Comparison of ENCODE assay signal across 8 cellular contexts in genomic region chr1:27233677-27234053, GRCh38. TPM values are rescaled to one million over a fixed set of nuclear protein-coding genes. Genes with fewer than 3 reads are reported as not detected.
A peak's percentile ranks its signal among the peaks of the same experiment; 100 is the strongest.
DNase-seq lines count a peak whose midpoint lies in the region; ATAC-seq and TF ChIP-seq lines count a peak whose summit lies in the region.

No MANE protein-coding gene starts in this region.

- POLR2A ChIA-PET in RWPE1 (lab: Yijun Ruan, JAX; ENCODE audit: low non-redundant PET): interaction anchor here (0.6 kb wide), 1 partner anchor 222 kb away, joined by 5 read pairs; no protein-coding TSS in a partner anchor

- H3K27me3 ChIP-seq in duodenal mucosa (ENCODE audit: control insufficient read depth in 1 of 2, insufficient read depth in 2 of 2, low read length in 2 of 2): no peaks in the 10 kb centered on the region

- H3K27me3 Mint-ChIP-seq in neural crest cell (ENCODE audit: low read depth): no peaks in the 10 kb centered on the region

- TF ChIP-seq CTCF in RWPE1 (conservative IDR thresholded peaks at IDR 0.05; ENCODE audit: low read depth): no peak
- no peak for TF ChIP-seq CTCF in neural crest cell (conservative IDR thresholded peaks at IDR 0.05)

- H3K36me3 Mint-ChIP-seq in neural crest cell (ENCODE audit: low read depth): no peaks in the 10 kb centered on the region

- peak overlapping the region in 1 of 2 donors; percentile 57 for H3K9ac ChIP-seq in duodenal mucosa (ENCODE audit: low read depth in 1 of 2, low read length in 2 of 2)

- H3K4me3 Mint-ChIP-seq in neural crest cell: peak overlapping the region; percentile 94

- DNase-seq in DMS53 (lab: John Stamatoyannopoulos, UW): peak; percentile 62
- no peak for DNase-seq in DMS53 treated with DMSO at 0.1 percent for 48 hours (lab: John Stamatoyannopoulos, UW; ENCODE audit: unreplicated experiment)
- DNase-seq in RWPE1 (ENCODE audit: low spot score): no peak
- DNase-seq in neural crest cell (ENCODE audit: low read depth, low spot score): no peak
- no peak for DNase-seq in D341Med (ENCODE audit: low spot score)
- DNase-seq in occipital lobe (lab: John Stamatoyannopoulos, UW): no peak

- no peaks in the 10 kb centered on the region for H3K9me3 ChIP-seq in duodenal mucosa (ENCODE audit: control insufficient read depth in 1 of 2, low read length in 2 of 2)

- no peaks in the 10 kb centered on the region for H3K9me3 Mint-ChIP-seq in neural crest cell

- H3K4me1 Mint-ChIP-seq in neural crest cell: peaks cover 23% of the 10 kb centered on the region

- CTCF ChIA-PET in RWPE1 (lab: Yijun Ruan, JAX): interaction anchor here (0.6 to 0.8 kb wide), 3 partner anchors 13 to 189 kb away, joined by 3 read pairs; no protein-coding TSS in a partner anchor

- H3K27ac Mint-ChIP-seq in neural crest cell (ENCODE audit: unreplicated experiment): peak overlapping the region; percentile 91

- no peaks in the 10 kb centered on the region for H3K36me3 ChIP-seq in duodenal mucosa (ENCODE audit: control insufficient read depth in 1 of 2, insufficient read depth in 2 of 2, low read length in 2 of 2)

- H3K4me3 ChIP-seq in duodenal mucosa (ENCODE audit: low read depth in 1 of 2, low read length in 2 of 2): peak overlapping the region; percentile 63

- ATAC-seq in HG02759 (IDR thresholded peaks at IDR 0.05; ENCODE audit: unreplicated experiment): no peak

- H3K4me1 ChIP-seq in duodenal mucosa (ENCODE audit: control insufficient read depth in 1 of 2, insufficient read depth in 2 of 2, low read length in 2 of 2): peaks cover 10 to 21% of the 10 kb centered on the region in 2 donors

- H3K27ac ChIP-seq in RWPE1 (peak overlapping the region; percentile 75), duodenal mucosa (ENCODE audit: low read depth, low read length) (no peak overlapping the region)

RNA-seq across cellular contexts. Expression of gene WDTC1, which starts 0.8 kb away (rescaled TPM):
- total RNA-seq in neural crest cell (25.5 and 26.5 TPM in 2 replicates), occipital lobe (20.9 TPM)
